1 cellular context compared by ENCODE assay signal in the genomic region with DNA sequence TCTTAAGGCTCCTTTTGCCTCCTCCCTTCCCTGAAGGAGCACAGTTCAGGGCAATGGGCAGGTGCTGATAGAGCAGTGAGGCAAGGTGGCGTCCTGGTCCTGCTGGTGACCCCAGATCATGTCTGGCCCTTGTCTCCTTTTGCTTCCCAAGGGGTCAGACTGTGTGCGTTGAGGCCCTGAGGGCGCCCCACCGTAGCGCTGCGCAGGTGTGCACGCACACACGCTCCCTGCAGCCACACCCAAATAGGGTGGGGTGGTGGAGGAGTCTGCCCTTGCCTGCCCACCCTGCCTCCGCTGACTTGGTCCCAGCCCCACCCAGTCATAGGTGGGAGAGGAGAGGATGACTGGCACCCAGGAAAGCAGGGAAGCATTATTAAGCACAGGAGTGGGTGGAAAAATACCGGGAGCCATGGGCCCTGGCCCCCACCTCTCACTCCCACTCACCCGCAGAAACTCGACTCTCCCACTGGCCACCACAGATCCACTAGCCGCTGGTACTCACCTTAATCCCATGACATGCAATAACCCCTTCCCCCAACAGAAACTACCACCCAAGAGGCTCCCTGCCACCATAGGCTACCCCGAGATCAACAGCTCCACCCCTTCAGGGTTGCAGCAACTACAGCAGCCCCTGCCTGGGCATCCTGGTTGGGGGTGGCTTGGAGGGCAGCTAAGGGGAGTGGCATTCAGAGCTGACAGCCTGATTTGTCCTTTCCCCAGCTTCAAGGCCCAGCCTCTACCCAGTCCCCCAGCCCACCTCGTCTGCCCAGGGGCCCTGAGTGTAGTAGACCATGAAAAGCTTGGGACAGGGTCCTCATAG.
A peak's percentile ranks its signal among the peaks of the same experiment; 100 is the strongest.
TF ChIP-seq lines count a peak whose summit lies in the region.

No MANE protein-coding gene starts in this region.

TF ChIP-seq in HepG2, 621 proteins besides CTCF, POLR2A, EP300 and RAD21:
- TF ChIP-seq, protein P1, sequence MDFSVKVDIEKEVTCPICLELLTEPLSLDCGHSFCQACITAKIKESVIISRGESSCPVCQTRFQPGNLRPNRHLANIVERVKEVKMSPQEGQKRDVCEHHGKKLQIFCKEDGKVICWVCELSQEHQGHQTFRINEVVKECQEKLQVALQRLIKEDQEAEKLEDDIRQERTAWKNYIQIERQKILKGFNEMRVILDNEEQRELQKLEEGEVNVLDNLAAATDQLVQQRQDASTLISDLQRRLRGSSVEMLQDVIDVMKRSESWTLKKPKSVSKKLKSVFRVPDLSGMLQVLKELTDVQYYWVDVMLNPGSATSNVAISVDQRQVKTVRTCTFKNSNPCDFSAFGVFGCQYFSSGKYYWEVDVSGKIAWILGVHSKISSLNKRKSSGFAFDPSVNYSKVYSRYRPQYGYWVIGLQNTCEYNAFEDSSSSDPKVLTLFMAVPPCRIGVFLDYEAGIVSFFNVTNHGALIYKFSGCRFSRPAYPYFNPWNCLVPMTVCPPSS (IDR thresholded peaks at IDR 0.05), result no peak
- TF ChIP-seq, protein P2, sequence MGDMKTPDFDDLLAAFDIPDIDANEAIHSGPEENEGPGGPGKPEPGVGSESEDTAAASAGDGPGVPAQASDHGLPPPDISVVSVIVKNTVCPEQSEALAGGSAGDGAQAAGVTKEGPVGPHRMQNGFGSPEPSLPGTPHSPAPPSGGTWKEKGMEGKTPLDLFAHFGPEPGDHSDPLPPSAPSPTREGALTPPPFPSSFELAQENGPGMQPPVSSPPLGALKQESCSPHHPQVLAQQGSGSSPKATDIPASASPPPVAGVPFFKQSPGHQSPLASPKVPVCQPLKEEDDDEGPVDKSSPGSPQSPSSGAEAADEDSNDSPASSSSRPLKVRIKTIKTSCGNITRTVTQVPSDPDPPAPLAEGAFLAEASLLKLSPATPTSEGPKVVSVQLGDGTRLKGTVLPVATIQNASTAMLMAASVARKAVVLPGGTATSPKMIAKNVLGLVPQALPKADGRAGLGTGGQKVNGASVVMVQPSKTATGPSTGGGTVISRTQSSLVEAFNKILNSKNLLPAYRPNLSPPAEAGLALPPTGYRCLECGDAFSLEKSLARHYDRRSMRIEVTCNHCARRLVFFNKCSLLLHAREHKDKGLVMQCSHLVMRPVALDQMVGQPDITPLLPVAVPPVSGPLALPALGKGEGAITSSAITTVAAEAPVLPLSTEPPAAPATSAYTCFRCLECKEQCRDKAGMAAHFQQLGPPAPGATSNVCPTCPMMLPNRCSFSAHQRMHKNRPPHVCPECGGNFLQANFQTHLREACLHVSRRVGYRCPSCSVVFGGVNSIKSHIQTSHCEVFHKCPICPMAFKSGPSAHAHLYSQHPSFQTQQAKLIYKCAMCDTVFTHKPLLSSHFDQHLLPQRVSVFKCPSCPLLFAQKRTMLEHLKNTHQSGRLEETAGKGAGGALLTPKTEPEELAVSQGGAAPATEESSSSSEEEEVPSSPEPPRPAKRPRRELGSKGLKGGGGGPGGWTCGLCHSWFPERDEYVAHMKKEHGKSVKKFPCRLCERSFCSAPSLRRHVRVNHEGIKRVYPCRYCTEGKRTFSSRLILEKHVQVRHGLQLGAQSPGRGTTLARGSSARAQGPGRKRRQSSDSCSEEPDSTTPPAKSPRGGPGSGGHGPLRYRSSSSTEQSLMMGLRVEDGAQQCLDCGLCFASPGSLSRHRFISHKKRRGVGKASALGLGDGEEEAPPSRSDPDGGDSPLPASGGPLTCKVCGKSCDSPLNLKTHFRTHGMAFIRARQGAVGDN (CRISPR knock-in tag; IDR thresholded peaks at IDR 0.05), result 0 out of 2 replicates have a peak, but pooled peaks have one; percentile 10
